In genomic region chr19:48540110-48540509, GRCh38 we compare ENCODE assay signal across 24 cellular contexts. TPM values are rescaled to one million over a fixed set of nuclear protein-coding genes. Genes with fewer than 3 reads are reported as not detected.
A peak's percentile ranks its signal among the peaks of the same experiment; 100 is the strongest.
DNase-seq lines count a peak whose midpoint lies in the region; FAIRE-seq and TF ChIP-seq lines count a peak whose summit lies in the region.
"Had no signal": no experiment of that assay in that cellular context is flagged by ENCODE, and none has a peak within 500 bp of the region (broad histone marks: within the 10 kb centered on the region; RNA-seq: fewer than 3 reads in every experiment).

No MANE protein-coding gene starts in this region.

- FAIRE-seq in GM12892 (lab: Jason Lieb, UNC), result no peak

- no peak overlapping the region for H3K27ac ChIP-seq in H9 (ENCODE audit: insufficient read length, low read depth, low read length)
- no peak overlapping the region for H3K27ac ChIP-seq in fibroblast of lung (ENCODE audit: insufficient read depth, low read length)
- H3K27ac ChIP-seq: BLaER1, body of pancreas, dorsolateral prefrontal cortex, esophagus muscularis mucosa, prostate gland, upper lobe of left lung had no signal

- TF ChIP-seq POLR2A in GM12892 (IDR thresholded peaks at IDR 0.05; ENCODE audit: low read depth, low read length), result no peak

- H3K27me3 Mint-ChIP-seq in Caco-2 (ENCODE audit: insufficient read depth, unreplicated experiment) (no peaks in the 10 kb centered on the region), H9 (ENCODE audit: low read depth) (no peaks in the 10 kb centered on the region; the same call in 1 of the 2 replicates)

- H3K9me3 ChIP-seq in Caco-2, result peaks cover 4% of the 10 kb centered on the region; the same call in 1 of the 2 replicates
- H3K9me3 ChIP-seq in H9 (ENCODE audit: control insufficient read depth, low read depth, low read length), result no peaks in the 10 kb centered on the region
- no peaks in the 10 kb centered on the region for H3K9me3 ChIP-seq in fibroblast of lung (ENCODE audit: control insufficient read depth, insufficient read depth, low read depth, low read length)
- H3K9me3 ChIP-seq: BLaER1, body of pancreas, esophagus muscularis mucosa, prostate gland, upper lobe of left lung had no signal

- H3T11ph ChIP-seq in H9 (ENCODE audit: low read length), result no peak overlapping the region

- H3K36me3 ChIP-seq in Caco-2 (ENCODE audit: control insufficient read depth, insufficient read depth, low read length) (no peaks in the 10 kb centered on the region), fibroblast of lung (ENCODE audit: control insufficient read depth, insufficient read depth, low read length) (no peaks in the 10 kb centered on the region)
- H3K36me3 ChIP-seq: BLaER1, esophagus muscularis mucosa, prostate gland, upper lobe of left lung had no signal

- no CpG with 5 or more reads among the region's 7 CpGs for WGBS in H9 (ENCODE audit: extremely low coverage, insufficient read length, low lambda C conversion rate)

- H2BK15ac ChIP-seq in H9 (ENCODE audit: low read depth, low read length), result no peak overlapping the region

- H3K9ac ChIP-seq in H9 (ENCODE audit: extremely low read depth, insufficient read length, low read length) (no peak overlapping the region), fibroblast of lung (ENCODE audit: insufficient read depth, low read length) (no peak overlapping the region)
- H3K9ac ChIP-seq: BLaER1 had no signal

- H3K79me2 ChIP-seq in H9 (ENCODE audit: insufficient read depth, low read length) (no peaks in the 10 kb centered on the region), fibroblast of lung (ENCODE audit: control insufficient read depth, insufficient read depth, low read length) (no peaks in the 10 kb centered on the region)

- no peak overlapping the region for H3K23ac ChIP-seq in H9 (ENCODE audit: insufficient read length, low read depth, low read length)

- no peak overlapping the region for H2BK12ac ChIP-seq in H9 (ENCODE audit: insufficient read length, low read depth, low read length)

- H3K18ac ChIP-seq in H9 (ENCODE audit: insufficient read length, low read depth, low read length), result no peak overlapping the region

- H3K4me2 ChIP-seq in H9 (ENCODE audit: insufficient read depth, insufficient read length, low read length) (no peak overlapping the region), fibroblast of lung (ENCODE audit: extremely low read depth, insufficient read depth, low read length) (no peak overlapping the region)
- H3K4me2 ChIP-seq: BLaER1 had no signal

- H3K4me1 ChIP-seq in Caco-2 (peaks cover 10% of the 10 kb centered on the region), H9 (ENCODE audit: insufficient read depth, low read length) (peaks cover 2% of the 10 kb centered on the region; the same call in 1 of the 2 replicates), fibroblast of lung (ENCODE audit: control insufficient read depth, extremely low read depth, insufficient read depth, low read length) (no peaks in the 10 kb centered on the region)

- H2BK5ac ChIP-seq in H9 (ENCODE audit: insufficient read length, low read length), result no peak overlapping the region

- H3K4me1 Mint-ChIP-seq in Caco-2 (ENCODE audit: low read depth, unreplicated experiment) (peaks cover 16% of the 10 kb centered on the region), H9 (peaks cover 8 to 9% of the 10 kb centered on the region in 2 experiments)
- H3K4me1 Mint-ChIP-seq: immature natural killer cell had no signal

- H2BK120ac ChIP-seq in H9 (ENCODE audit: low read depth, low read length, poor library complexity, severe bottlenecking), result no peak overlapping the region

- DNase-seq in Caco-2, result no peak
- DNase-seq in H9, result no peak
- peak; percentile 67 for DNase-seq in NCI-H69 (lab: John Stamatoyannopoulos, UW)
- no peak for DNase-seq in fibroblast of lung (ENCODE audit: low read depth in 2 of 2)
- DNase-seq in MV-4-11 (lab: John Stamatoyannopoulos, UW), result no peak
- DNase-seq in GM12892 (ENCODE audit: insufficient read length), result no peak
- DNase-seq in GM19238 (ENCODE audit: insufficient read length, low spot score), result no peak
- DNase-seq in activated CD4-positive, alpha-beta T cell treated with anti-CD3 and anti-CD28 coated beads, Interleukin-2, amount 50 U/mL, for 48 hours, result no peak
- DNase-seq: activated T-cell treated with anti-CD3 and anti-CD28 coated beads, Interleukin-2, amount 50 U/mL, for 1 hour; immature natural killer cell; naive thymus-derived CD8-positive, alpha-beta T cell; stimulated activated CD4-positive, alpha-beta T cell treated with anti-CD3 and anti-CD28 coated beads, Interleukin-12 subunit alpha, Interleukin-12 subunit beta, amount 100 ng/mL, for 4 hours; stimulated activated naive CD4-positive, alpha-beta T cell had no signal

- H4K91ac ChIP-seq in H9 (ENCODE audit: insufficient read length, low read depth, low read length), result no peak overlapping the region

- POLR2A ChIA-PET in Caco-2 (lab: Charles Lee), result interaction anchor here (0.5 to 0.6 kb wide), 2 partner anchors 9 to 70 kb away, joined by 3 to 5 read pairs; no protein-coding TSS in a partner anchor

- H3K79me1 ChIP-seq in H9 (ENCODE audit: insufficient read depth, low read depth, low read length, poor library complexity, severe bottlenecking), result no peaks in the 10 kb centered on the region

- H3K9me3 Mint-ChIP-seq in Caco-2 (ENCODE audit: unreplicated experiment), result no peaks in the 10 kb centered on the region
- peaks cover 0 to 2% of the 10 kb centered on the region in 2 experiments; a peak in 1 of 5 replicates for H3K9me3 Mint-ChIP-seq in H9
- H3K9me3 Mint-ChIP-seq: immature natural killer cell; naive thymus-derived CD8-positive, alpha-beta T cell had no signal

- intact Hi-C loops in Caco-2 (cut with micrococcal nuclease; ENCODE audit: unreplicated experiment), result no loop called here

- H3K4me3 ChIP-seq in Caco-2 (ENCODE audit: low read depth, low read length) (no peak overlapping the region), fibroblast of lung (replicated peaks in 1 of 4; ENCODE audit: control extremely low read depth in 1 of 4, insufficient read depth in 1 of 4, low read depth in 3 of 4, low read length in 4 of 4) (no peak overlapping the region)
- H3K4me3 ChIP-seq: BLaER1, body of pancreas, esophagus muscularis mucosa, prostate gland, upper lobe of left lung had no signal

- H3K27ac Mint-ChIP-seq in Caco-2 (ENCODE audit: unreplicated experiment) (peak overlapping the region; percentile 18), H9 (peak overlapping the region in 2 of 3 experiments; percentile 27 to 96; a peak in 3 of 7 replicates)
- H3K27ac Mint-ChIP-seq: activated naive CD8-positive, alpha-beta T cell; immature natural killer cell; naive thymus-derived CD8-positive, alpha-beta T cell had no signal

- BruUV-seq in Caco-2 (replicated peaks; lab: Mats Ljungman, UMichigan), result no TSS peak

- no peaks in the 10 kb centered on the region for H3K27me3 ChIP-seq in Caco-2 (replicated peaks; ENCODE audit: control insufficient read depth, insufficient read depth, low read length)
- no peaks in the 10 kb centered on the region for H3K27me3 ChIP-seq in H9 (ENCODE audit: insufficient read depth, low read length)
- H3K27me3 ChIP-seq in fibroblast of lung (ENCODE audit: control insufficient read depth, insufficient read depth, low read length), result no peaks in the 10 kb centered on the region
- H3K27me3 ChIP-seq: BLaER1, body of pancreas, upper lobe of left lung had no signal

- no peak overlapping the region for H3K4me3 Mint-ChIP-seq in Caco-2 (ENCODE audit: unreplicated experiment)
- H3K4me3 Mint-ChIP-seq in H9, result no peak overlapping the region
- H3K4me3 Mint-ChIP-seq: activated naive CD8-positive, alpha-beta T cell; immature natural killer cell; naive thymus-derived CD8-positive, alpha-beta T cell had no signal

- H4K20me1 ChIP-seq in H9 (ENCODE audit: control insufficient read depth, insufficient read depth, insufficient read length), result no peaks in the 10 kb centered on the region
- no peaks in the 10 kb centered on the region for H4K20me1 ChIP-seq in fibroblast of lung (ENCODE audit: control insufficient read depth, extremely low read depth, insufficient read depth, low read length)
- H4K20me1 ChIP-seq: BLaER1 had no signal

- CTCF ChIA-PET in Caco-2 (lab: Charles Lee), result interaction anchor here (1.6 kb wide), 1 partner anchor 44 kb away, joined by 6 read pairs; no protein-coding TSS in a partner anchor

- H3K36me3 Mint-ChIP-seq in Caco-2 (ENCODE audit: insufficient read depth, unreplicated experiment) (no peaks in the 10 kb centered on the region), H9 (ENCODE audit: insufficient read depth in 1 of 3, low read depth in 3 of 3) (no peaks in the 10 kb centered on the region; a peak in 1 of 7 replicates)
- H3K36me3 Mint-ChIP-seq: activated naive CD8-positive, alpha-beta T cell; immature natural killer cell; naive thymus-derived CD8-positive, alpha-beta T cell had no signal

- TF ChIP-seq CTCF in Caco-2 (IDR thresholded peaks at IDR 0.05; ENCODE audit: insufficient read depth in 1 of 2, low read depth in 1 of 2, low read length in 1 of 2, severe bottlenecking in 1 of 2, unreplicated experiment in 1 of 2) (no peak), H9 (conservative IDR thresholded peaks at IDR 0.05) (no peak), fibroblast of lung (conservative IDR thresholded peaks at IDR 0.05 in 1 of 2, IDR thresholded peaks at IDR 0.05 in 1 of 2; ENCODE audit: low read depth in 1 of 2, low read length in 2 of 2) (no peak)

- H4K8ac ChIP-seq in H9 (replicated peaks; ENCODE audit: insufficient read length, low read depth, low read length), result no peak overlapping the region

- no peak overlapping the region for H4K5ac ChIP-seq in H9 (ENCODE audit: insufficient read length, low read depth, low read length)

- H2BK20ac ChIP-seq in H9 (ENCODE audit: low read depth, low read length, poor library complexity, severe bottlenecking), result no peak overlapping the region

- H3K56ac ChIP-seq in H9 (ENCODE audit: insufficient read length, low read depth, low read length), result no peak overlapping the region

- H2AFZ ChIP-seq in H9 (ENCODE audit: low read length) (no peak overlapping the region), fibroblast of lung (ENCODE audit: low read length) (peak overlapping the region; percentile 13)

- no peak overlapping the region for H3K14ac ChIP-seq in H9 (ENCODE audit: insufficient read depth, low read length)

- no peak overlapping the region for H2AK5ac ChIP-seq in H9 (ENCODE audit: insufficient read length, low read length)

- no peaks in the 10 kb centered on the region for H3K23me2 ChIP-seq in H9 (ENCODE audit: insufficient read length, low read depth, low read length, poor library complexity, severe bottlenecking)

- H3K4ac ChIP-seq in H9 (ENCODE audit: low read depth, low read length), result no peak overlapping the region

RNA-seq across cellular contexts. Expression of gene SULT2B1, which starts 11.9 kb away (rescaled TPM):
- total RNA-seq in Caco-2 (2022) (1.00 and 1.4 TPM in 2 replicates), H9 (2021) (1.3 and 1.7 TPM in 2 replicates), fibroblast of lung (0.33 TPM in 1 of 2 replicates, not detected in the other)
- polyA plus RNA-seq in fibroblast of lung, result 0.10 TPM in 1 of 2 replicates, not detected in the other
- polyA plus RNA-seq in fibroblast of lung (2012), result 0.13 and 0.23 TPM in 2 replicates
- polyA minus RNA-seq in fibroblast of lung (ENCODE audit: low replicate concordance), result not detected in 2 replicates
- 0.98 TPM for polyA plus RNA-seq in GM12892 (2012; ENCODE audit: missing spikeins)
- total RNA-seq: LHCN-M2; lung microvascular endothelial cell; naive thymus-derived CD8-positive, alpha-beta T cell; OCI-LY7 had no signal
- polyA plus RNA-seq: immature natural killer cell had no signal

RNA-seq across cellular contexts. Expression of gene LMTK3, which starts 28.5 kb away (rescaled TPM):
- total RNA-seq in Caco-2 (2022) (22.4 and 22.6 TPM in 2 replicates), H9 (2021) (14.4 and 15.2 TPM in 2 replicates), fibroblast of lung (under 0.01 and 0.17 TPM in 2 replicates)
- 0.01 TPM in 1 of 2 replicates, not detected in the other for polyA plus RNA-seq in fibroblast of lung
- polyA plus RNA-seq in fibroblast of lung (2012), result 0.10 and 0.14 TPM in 2 replicates
- 0.37 TPM in 1 of 2 replicates, not detected in the other for polyA minus RNA-seq in fibroblast of lung (ENCODE audit: low replicate concordance)
- polyA plus RNA-seq in GM12892 (2012; ENCODE audit: missing spikeins), result not detected
- total RNA-seq: lung microvascular endothelial cell, SK-MEL-5 had no signal
- polyA plus RNA-seq: immature natural killer cell had no signal

Comparison
In these comparisons a context has a peak if more than half of its experiments do, and no peak if none do; other contexts are left out.
1. RNA of gene LMTK3, which starts 28.5 kb away (total RNA-seq): 22.4 to 22.6 TPM in Caco-2 and 14.4 to 15.2 TPM in H9; under 0.01 to 0.17 TPM in fibroblast of lung; every median in the first group is over 10 times any median in the second.